Comparison of ENCODE assay signal across 8 cellular contexts in genomic region chr11:115503886-115504278, GRCh38. TPM values are rescaled to one million over a fixed set of nuclear protein-coding genes. Genes with fewer than 3 reads are reported as not detected.
A peak's percentile ranks its signal among the peaks of the same experiment; 100 is the strongest.
DNase-seq lines count a peak whose midpoint lies in the region; ATAC-seq and TF ChIP-seq lines count a peak whose summit lies in the region.

No MANE protein-coding gene starts in this region.

- H3K27me3 ChIP-seq in adrenal gland (no peaks in the 10 kb centered on the region), layer of hippocampus (ENCODE audit: control insufficient read depth, insufficient read depth, low read length) (no peaks in the 10 kb centered on the region), thyroid gland (no peaks in the 10 kb centered on the region)

- ATAC-seq in HG02642 (IDR thresholded peaks at IDR 0.05; ENCODE audit: poor library complexity, unreplicated experiment) (peak; percentile 5), GM19328 (IDR thresholded peaks at IDR 0.05; ENCODE audit: unreplicated experiment) (no peak), GM21381 (IDR thresholded peaks at IDR 0.05; ENCODE audit: unreplicated experiment) (no peak)

- H3K4me1 ChIP-seq in adrenal gland (replicated peaks in 1 of 2), result peaks cover 10 to 15% of the 10 kb centered on the region in 2 donors
- H3K4me1 ChIP-seq in thyroid gland, result peaks cover 7 to 15% of the 10 kb centered on the region in 2 donors

- 0 to 2% (median 2%) methylated on average over 10 to 15 of the region's 15 CpGs for WGBS in adrenal gland, 4 donors
- 0 to 2% methylated on average over 10 to 15 of the region's 15 CpGs for whole genome bisulfite sequencing in thyroid gland, 2 donors

- TF ChIP-seq POLR2A in adrenal gland (IDR thresholded peaks at IDR 0.05) (no peak), thyroid gland (IDR thresholded peaks at IDR 0.05) (no peak)

- no peaks in the 10 kb centered on the region for H3K36me3 ChIP-seq in adrenal gland (replicated peaks in 1 of 2)
- H3K36me3 ChIP-seq in thyroid gland, result no peaks in the 10 kb centered on the region

- H3K4me3 ChIP-seq in adrenal gland (peak overlapping the region; percentile 41 to 65 (median 56)), thyroid gland (replicated peaks in 1 of 3) (peak overlapping the region; percentile 7 to 89 (median 82))

- TF ChIP-seq CTCF in adrenal gland (IDR thresholded peaks at IDR 0.05) (no peak), thyroid gland (IDR thresholded peaks at IDR 0.05) (no peak)

- DNase-seq in A172 (ENCODE audit: low spot score) (peak; percentile 1), adrenal gland (no peak), thyroid gland (no peak), HCEC 1CT (no peak)

- intact Hi-C loops in adrenal gland (cut with DNase I) (loop anchor here in 1 of 2 donors (10.0 kb wide), 1 partner anchor 169 kb away; no protein-coding TSS in a partner anchor), thyroid gland (cut with DNase I) (loop anchor here (10.0 kb wide), 2 partner anchors 159 to 729 kb away; no protein-coding TSS in a partner anchor)

- H3K27ac ChIP-seq in adrenal gland (peak overlapping the region in 4 of 5 donors; percentile 58 to 84 (median 76)), layer of hippocampus (ENCODE audit: low read depth, low read length) (peak overlapping the region; percentile 94), thyroid gland (peak overlapping the region; percentile 59 to 90 (median 85))

- H3K9me3 ChIP-seq in adrenal gland (replicated peaks in 1 of 3) (no peaks in the 10 kb centered on the region), thyroid gland (no peaks in the 10 kb centered on the region)

RNA-seq across cellular contexts. Expression of gene CADM1, which starts 0.3 kb away (rescaled TPM):
- 6.7 and 14.6 TPM in 2 replicates for total RNA-seq in A172 (2014; rRNA removed; shearing (Covaris generic))
- total RNA-seq in adrenal gland, result 100 to 1,000 TPM in 1 of 8 donors, 10 to 100 TPM in 7; 24.8 to 161 (median 39.8) TPM
- polyA plus RNA-seq in adrenal gland, result 10 to 100 TPM; 21.6 to 55.9 (median 24.4) TPM
- 100 to 1,000 TPM in 3 of 4 donors, 10 to 100 TPM in 1; 89.9 to 351 (median 235) TPM for total RNA-seq in thyroid gland
